11 cellular contexts compared by ENCODE assay signal in the genomic region with DNA sequence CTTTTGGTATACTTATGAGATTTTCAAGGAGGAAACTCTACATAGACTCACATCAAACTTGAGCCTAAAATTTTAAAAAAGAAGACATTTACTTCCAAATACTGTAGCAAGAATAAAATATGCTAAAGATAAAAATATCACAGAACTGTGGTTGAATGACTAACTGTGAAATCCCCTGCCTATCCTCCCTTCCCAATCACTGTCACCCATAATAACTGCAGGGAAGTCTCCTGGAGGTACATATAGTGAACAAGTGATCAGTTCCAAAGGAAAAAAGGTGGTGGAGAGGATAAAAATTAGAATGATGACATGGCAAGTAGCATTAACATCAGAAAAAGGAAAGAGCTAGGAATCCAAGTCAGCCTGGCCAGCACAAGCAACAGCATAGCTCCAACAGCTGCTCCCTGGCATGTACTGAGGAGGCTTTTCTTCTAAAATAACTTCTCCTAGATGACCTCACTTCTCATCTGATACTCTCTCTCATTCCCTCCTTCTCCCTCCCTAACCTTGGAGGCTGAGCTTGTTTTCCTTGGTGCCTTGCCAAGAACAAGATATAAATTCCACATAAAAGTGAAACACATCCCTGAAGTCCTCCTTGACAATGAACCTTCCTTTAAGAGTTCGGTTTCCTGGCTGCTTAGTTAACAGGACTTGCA.
DNase-seq lines count a peak whose midpoint lies in the region; ATAC-seq and TF ChIP-seq lines count a peak whose summit lies in the region.
"Had no signal": no experiment of that assay in that cellular context is flagged by ENCODE, and none has a peak within 500 bp of the region (broad histone marks: within the 10 kb centered on the region; RNA-seq: fewer than 3 reads in every experiment).

No MANE protein-coding gene starts in this region.

- H3K9me3 ChIP-seq in right atrium auricular region, result no peaks in the 10 kb centered on the region
- no peaks in the 10 kb centered on the region for H3K9me3 ChIP-seq in mesenchymal stem cell (ENCODE audit: control insufficient read depth, low read length)
- H3K9me3 ChIP-seq in aorta (ENCODE audit: control insufficient read depth, low read length), result no peaks in the 10 kb centered on the region
- no peaks in the 10 kb centered on the region for H3K9me3 ChIP-seq in CD8-positive, alpha-beta memory T cell (ENCODE audit: low read length)

- H3K27me3 Mint-ChIP-seq in chondrocyte (ENCODE audit: low read depth), result peaks cover 4% of the 10 kb centered on the region
- peaks cover 0 to 1% of the 10 kb centered on the region in 2 donors for H3K27me3 Mint-ChIP-seq in CD8-positive, alpha-beta memory T cell
- H3K27me3 Mint-ChIP-seq: central memory CD8-positive, alpha-beta T cell had no signal

- TF ChIP-seq CTCF in right atrium auricular region (IDR thresholded peaks at IDR 0.05), result no peak
- TF ChIP-seq CTCF in chondrocyte (IDR thresholded peaks at IDR 0.05), result no peak

- H3K14ac ChIP-seq in mesenchymal stem cell (ENCODE audit: low read length in 2 of 2), result no peak overlapping the region

- H2AFZ ChIP-seq in mesenchymal stem cell (ENCODE audit: low read depth, low read length), result no peak overlapping the region

- POLR2A ChIA-PET in CD8-positive, alpha-beta memory T cell (lab: Charles Lee), result no interaction called here

- DNase-seq in Right ventricle myocardium inferior (ENCODE audit: missing footprints) (no peak), right atrium auricular region (ENCODE audit: low spot score) (no peak), chondrocyte (ENCODE audit: low spot score) (no peak), mesenchymal stem cell (peak; percentile 49), aorta (peak in 1 of 2 donors; percentile 44), NCI-H1417 treated with DMSO at 0.1 percent for 48 hours (lab: John Stamatoyannopoulos, UW) (no peak), SW480 (ENCODE audit: low spot score) (no peak)
- no peak for DNase-seq in CD8-positive, alpha-beta memory T cell
- DNase-seq: activated CD8-positive, alpha-beta memory T cell treated with anti-CD3 and anti-CD28 coated beads for 24 hours had no signal

- no peak overlapping the region for H3K4ac ChIP-seq in mesenchymal stem cell (ENCODE audit: low read depth in 1 of 2, low read length in 2 of 2)

- H2BK120ac ChIP-seq in mesenchymal stem cell (ENCODE audit: low read depth, low read length), result no peak overlapping the region

- no peak overlapping the region for H2BK12ac ChIP-seq in mesenchymal stem cell (ENCODE audit: low read length in 2 of 2)

- no peak overlapping the region for H3K4me2 ChIP-seq in mesenchymal stem cell (ENCODE audit: low read length, poor library complexity, severe bottlenecking)

- H3K36me3 Mint-ChIP-seq in chondrocyte (ENCODE audit: low read depth), result no peaks in the 10 kb centered on the region
- H3K36me3 Mint-ChIP-seq in CD8-positive, alpha-beta memory T cell, result no peaks in the 10 kb centered on the region

- intact Hi-C loops in Right ventricle myocardium inferior (cut with DNase I), result no loop called here
- intact Hi-C loops in aorta (cut with DNase I), result no loop called here

- H3K27ac ChIP-seq in right atrium auricular region, result peak overlapping the region in 1 of 2 donors; percentile 17
- H3K27ac ChIP-seq in mesenchymal stem cell (ENCODE audit: low read length, poor library complexity, severe bottlenecking), result peak overlapping the region; percentile 94
- no peak overlapping the region for H3K27ac ChIP-seq in aorta (ENCODE audit: low read depth in 1 of 2, low read length in 2 of 2)
- H3K27ac ChIP-seq in CD8-positive, alpha-beta memory T cell (ENCODE audit: low read depth, low read length), result no peak overlapping the region

- no peak overlapping the region for H3K18ac ChIP-seq in mesenchymal stem cell (ENCODE audit: low read depth in 1 of 2, low read length in 2 of 2)

- no peak overlapping the region for H3K23ac ChIP-seq in mesenchymal stem cell (ENCODE audit: low read length in 2 of 2)

- no CpG with 5 or more reads among the region's 1 CpG for WGBS in mesenchymal stem cell
- WGBS in aorta, 2 donors, result 0 to 7% methylated on average over 1 of the region's 1 CpG

- no peaks in the 10 kb centered on the region for H3K79me1 ChIP-seq in mesenchymal stem cell (replicated peaks; ENCODE audit: low read length, poor library complexity, severe bottlenecking)

- no peak overlapping the region for H4K91ac ChIP-seq in mesenchymal stem cell (ENCODE audit: low read length)

- CTCF ChIA-PET in CD8-positive, alpha-beta memory T cell (lab: Charles Lee), result no interaction called here

- peak overlapping the region; percentile 90 for H3K27ac Mint-ChIP-seq in chondrocyte (ENCODE audit: unreplicated experiment)
- no peak overlapping the region for H3K27ac Mint-ChIP-seq in CD8-positive, alpha-beta memory T cell

- peaks cover 25% of the 10 kb centered on the region for H3K4me1 Mint-ChIP-seq in chondrocyte (ENCODE audit: low read depth)
- no peaks in the 10 kb centered on the region for H3K4me1 Mint-ChIP-seq in CD8-positive, alpha-beta memory T cell
- H3K4me1 Mint-ChIP-seq: central memory CD8-positive, alpha-beta T cell had no signal

- peaks cover 4% of the 10 kb centered on the region for H3K9me3 Mint-ChIP-seq in chondrocyte (ENCODE audit: low read depth)
- peaks cover 0 to 1% (median 0%) of the 10 kb centered on the region in 5 donors for H3K9me3 Mint-ChIP-seq in CD8-positive, alpha-beta memory T cell

- no peak overlapping the region for H2AK5ac ChIP-seq in mesenchymal stem cell (ENCODE audit: low read length, severe bottlenecking)

- H2BK5ac ChIP-seq in mesenchymal stem cell (ENCODE audit: low read depth, low read length, poor library complexity, severe bottlenecking), result no peak overlapping the region

- H3K27me3 ChIP-seq in right atrium auricular region, result no peaks in the 10 kb centered on the region
- no peaks in the 10 kb centered on the region for H3K27me3 ChIP-seq in mesenchymal stem cell (ENCODE audit: control insufficient read depth in 1 of 2, insufficient read depth in 1 of 2, low read length in 2 of 2)
- H3K27me3 ChIP-seq in aorta (ENCODE audit: control insufficient read depth in 1 of 2, insufficient read depth in 2 of 2, low read length in 1 of 2), result no peaks in the 10 kb centered on the region
- no peaks in the 10 kb centered on the region for H3K27me3 ChIP-seq in CD8-positive, alpha-beta memory T cell (ENCODE audit: insufficient read depth, low read length, poor library complexity, severe bottlenecking)

- H3K9ac ChIP-seq in mesenchymal stem cell (ENCODE audit: low read length), result no peak overlapping the region

- H4K8ac ChIP-seq in mesenchymal stem cell (ENCODE audit: low read length), result no peak overlapping the region

- H3K4me3 Mint-ChIP-seq in chondrocyte (ENCODE audit: unreplicated experiment), result no peak overlapping the region
- H3K4me3 Mint-ChIP-seq in CD8-positive, alpha-beta memory T cell, result no peak overlapping the region
- H3K4me3 Mint-ChIP-seq: central memory CD8-positive, alpha-beta T cell had no signal

- no peak overlapping the region for H3K4me3 ChIP-seq in right atrium auricular region
- H3K4me3 ChIP-seq in mesenchymal stem cell (ENCODE audit: insufficient read depth in 1 of 2, low read depth in 1 of 2, low read length in 2 of 2), result no peak overlapping the region
- no peak overlapping the region for H3K4me3 ChIP-seq in aorta (ENCODE audit: low read length in 2 of 2)
- no peak overlapping the region for H3K4me3 ChIP-seq in CD8-positive, alpha-beta memory T cell (ENCODE audit: low read length)

- H3K36me3 ChIP-seq in right atrium auricular region (no peaks in the 10 kb centered on the region), mesenchymal stem cell (ENCODE audit: control insufficient read depth in 1 of 2, insufficient read depth in 2 of 2, low read depth in 1 of 2, low read length in 2 of 2) (no peaks in the 10 kb centered on the region), aorta (ENCODE audit: control insufficient read depth in 1 of 2, insufficient read depth in 2 of 2, low read length in 1 of 2) (no peaks in the 10 kb centered on the region)
- no peaks in the 10 kb centered on the region for H3K36me3 ChIP-seq in CD8-positive, alpha-beta memory T cell (ENCODE audit: insufficient read depth, low read length)

- peak; percentile 93 for ATAC-seq in Right ventricle myocardium inferior
- peak; percentile 74 for ATAC-seq in aorta (ENCODE audit: low FRiP score)
- ATAC-seq: Panc1 had no signal

- H3K4me1 ChIP-seq in right atrium auricular region (no peaks in the 10 kb centered on the region), mesenchymal stem cell (ENCODE audit: control insufficient read depth, insufficient read depth, low read depth, low read length) (peaks cover 2% of the 10 kb centered on the region), aorta (ENCODE audit: control insufficient read depth in 1 of 2, insufficient read depth in 2 of 2, low read length in 2 of 2) (peaks cover 2% of the 10 kb centered on the region in 2 donors)
- H3K4me1 ChIP-seq in CD8-positive, alpha-beta memory T cell (ENCODE audit: insufficient read depth, low read length), result no peaks in the 10 kb centered on the region

- no peak overlapping the region for H2BK15ac ChIP-seq in mesenchymal stem cell (ENCODE audit: low read depth, poor library complexity, severe bottlenecking)
